ENCODE assay signal across 33 cellular contexts in the genomic region with DNA sequence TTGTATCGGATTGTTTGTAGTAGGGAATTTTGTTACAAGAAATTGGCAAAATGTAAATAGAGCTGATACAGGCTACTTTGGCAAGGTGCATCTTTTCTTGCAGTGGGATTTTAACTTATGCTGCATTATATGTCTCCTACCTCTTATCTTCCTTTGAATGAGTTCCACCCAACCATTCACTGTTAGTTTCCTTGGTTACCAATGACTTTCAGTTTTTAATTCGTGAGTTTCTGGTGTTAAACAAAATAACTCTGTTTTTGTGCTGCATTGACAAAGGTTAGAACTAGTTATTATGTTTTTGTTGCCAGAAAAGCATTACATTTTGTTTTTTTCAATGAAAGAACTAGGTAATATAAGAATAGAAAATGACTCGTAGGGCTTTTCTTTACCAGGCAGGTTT.
"Had no signal": no experiment of that assay in that cellular context is flagged by ENCODE, and none has a peak within 500 bp of the region (broad histone marks: within the 10 kb centered on the region; RNA-seq: fewer than 3 reads in every experiment).

No MANE protein-coding gene starts in this region.

- FAIRE-seq: astrocyte, TTC549 had no signal

- H3K9me3 ChIP-seq: adrenal gland, body of pancreas, breast epithelium had no signal

- ATAC-seq: activated CD8-positive, alpha-beta T cell treated with anti-CD3 and anti-CD28 coated beads for 36 hours; activated naive CD4-positive, alpha-beta T cell treated with anti-CD3 and anti-CD28 coated beads, Interleukin-2, amount 50 U/mL, for 72 hours; activated T-cell treated with anti-CD3 and anti-CD28 coated beads, Interleukin-2, amount 50 U/mL, for 4 hours; activated T-cell treated with anti-CD3 and anti-CD28 coated beads, Interleukin-2, amount 50 U/mL, for 72 hours; activated T-helper 17 cell treated with anti-CD3 and anti-CD28 coated beads, Interleukin-2, amount 50 U/mL, for 72 hours; body of pancreas had no signal

- H3K36me3 ChIP-seq: adrenal gland, brain microvascular endothelial cell, breast epithelium had no signal

- H3K4me1 ChIP-seq: adrenal gland, breast epithelium had no signal

- DNase-seq: activated B cell treated with CpG ODN at 0.5 μM for 24 hours; activated CD4-positive, alpha-beta memory T cell treated with anti-CD3 and anti-CD28 coated beads for 36 hours; activated CD4-positive, alpha-beta T cell treated with anti-CD3 and anti-CD28 coated beads for 4 hours; activated CD4-positive, alpha-beta T cell treated with anti-CD3 and anti-CD28 coated beads, Interleukin-2, amount 10 ng/mL, durations not matched to agents 24 days and 14 days; activated CD4-positive, alpha-beta T cell treated with anti-CD3 and anti-CD28 coated beads, Interleukin-2, amount 50 U/mL, for 1 hour; activated CD4-positive, alpha-beta T cell treated with anti-CD3 and anti-CD28 coated beads, Interleukin-2, amount 50 U/mL, for 4 hours; activated CD4-positive, CD25-positive, alpha-beta regulatory T cell treated with anti-CD3 and anti-CD28 coated beads, Interleukin-2, amount 50 U/mL, for 72 hours; activated CD8-positive, alpha-beta memory T cell treated with anti-CD3 and anti-CD28 coated beads, Interleukin-2, amount 50 U/mL, for 4 hours; activated CD8-positive, alpha-beta T cell treated with anti-CD3 and anti-CD28 coated beads for 36 hours; activated effector memory CD4-positive, alpha-beta T cell treated with anti-CD3 and anti-CD28 coated beads, Interleukin-2, amount 50 U/mL, for 16 hours; activated gamma-delta T cell treated with Interleukin-2 at 50 U/mL for 16 hours; activated naive CD4-positive, alpha-beta T cell; activated naive CD4-positive, alpha-beta T cell treated with anti-CD3 and anti-CD28 coated beads for 36 hours; activated naive CD4-positive, alpha-beta T cell treated with anti-CD3 and anti-CD28 coated beads, Interleukin-2, amount 50 U/mL, for 16 hours; activated naive CD8-positive, alpha-beta T cell treated with anti-CD3 and anti-CD28 coated beads for 36 hours; activated T-cell treated with anti-CD3 and anti-CD28 coated beads for 4 hours; activated T-cell treated with anti-CD3 and anti-CD28 coated beads, Interleukin-2, amount 50 U/mL, for 1 hour; activated T-cell treated with anti-CD3 and anti-CD28 coated beads, Interleukin-2, amount 50 U/mL, for 4 hours; activated T-cell treated with anti-CD3 and anti-CD28 coated beads, Interleukin-2, amount 50 U/mL, for 72 hours; adrenal gland; amniotic stem cell; aorta; body of pancreas; brain microvascular endothelial cell; central memory CD4-positive, alpha-beta T cell; T-helper 2 cell; T-helper 9 cell had no signal

- H3K27me3 ChIP-seq: adrenal gland, body of pancreas, brain microvascular endothelial cell, breast epithelium had no signal

- H3K4me3 ChIP-seq: adrenal gland, body of pancreas, breast epithelium had no signal

- H3K27ac ChIP-seq: adrenal gland, body of pancreas, brain microvascular endothelial cell, breast epithelium, VCaP had no signal
